9 cellular contexts compared by ENCODE assay signal in genomic region chr1:95983831-95984230, GRCh38.
"Had no signal": no experiment of that assay in that cellular context is flagged by ENCODE, and none has a peak within 500 bp of the region (broad histone marks: within the 10 kb centered on the region; RNA-seq: fewer than 3 reads in every experiment).

No MANE protein-coding gene starts in this region.

- H3K9me3 ChIP-seq: HAP-1 had no signal

- H2AFZ ChIP-seq: GM23248, GM23338 had no signal

- H3K4me2 ChIP-seq: GM23338 had no signal

- H3K4me3 ChIP-seq: GM23248, GM23338, HAP-1 had no signal

- H3K9ac ChIP-seq: GM23248 had no signal

- H3K27ac ChIP-seq: GM23248 had no signal

- DNase-seq: GM23248, GOT3, H7, H9, HCEC 1CT, HFFc6 had no signal

- H3K36me3 ChIP-seq: HAP-1 had no signal

- ATAC-seq: GM23338, HCT116 had no signal
